Comparison of ENCODE assay signal across 10 cellular contexts in the genomic region with DNA sequence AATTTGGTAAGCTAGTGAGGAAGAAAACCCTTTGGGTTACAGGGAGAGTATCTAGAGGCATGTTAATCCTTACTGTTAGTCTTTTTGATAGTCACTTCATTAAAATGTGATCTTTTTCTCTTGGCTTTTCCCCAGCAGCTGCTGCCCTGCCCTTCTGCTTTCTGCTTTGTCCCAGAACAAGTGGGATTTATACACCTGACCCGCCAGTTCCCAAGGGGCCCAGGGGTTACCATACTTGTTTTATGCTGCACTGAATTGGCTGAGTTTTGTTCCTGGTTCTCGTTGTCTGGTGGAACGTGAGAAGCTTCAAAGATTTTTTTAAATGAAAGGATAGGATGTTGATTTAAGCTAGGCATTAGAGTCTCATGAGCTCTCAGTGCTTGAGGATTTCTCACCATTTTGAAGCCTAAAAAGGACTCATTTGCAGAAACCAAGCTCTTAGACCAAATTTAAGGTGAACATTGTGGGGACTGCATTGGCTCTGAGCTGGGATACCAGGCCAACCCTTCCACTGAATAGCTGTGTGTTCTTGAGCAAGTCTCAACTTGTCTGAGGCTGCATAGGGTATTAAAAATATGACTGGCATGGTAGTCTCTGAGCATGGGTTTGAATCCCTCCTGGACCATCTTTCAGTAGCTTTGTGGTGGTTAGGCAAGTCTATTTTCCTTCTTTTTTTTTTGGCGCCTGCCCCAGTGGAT. TPM values are rescaled to one million over a fixed set of nuclear protein-coding genes. Genes with fewer than 3 reads are reported as not detected.
A peak's percentile ranks its signal among the peaks of the same experiment; 100 is the strongest.
DNase-seq lines count a peak whose midpoint lies in the region; ATAC-seq and TF ChIP-seq lines count a peak whose summit lies in the region.
"Had no signal": no experiment of that assay in that cellular context is flagged by ENCODE, and none has a peak within 500 bp of the region (broad histone marks: within the 10 kb centered on the region; RNA-seq: fewer than 3 reads in every experiment).

No MANE protein-coding gene starts in this region.

- peak; percentile 19 for DNase-seq in NCI-H2107 treated with DMSO at 0.1 percent for 48 hours (lab: John Stamatoyannopoulos, UW; ENCODE audit: unreplicated experiment)
- DNase-seq in NCI-H2107 (lab: John Stamatoyannopoulos, UW) = no peak
- DNase-seq in sciatic nerve (ENCODE audit: low spot score) = no peak
- no peak for DNase-seq in Kasumi-1 (lab: John Stamatoyannopoulos, UW)
- no peak for DNase-seq in hippocampal formation (lab: John Stamatoyannopoulos, UW)
- DNase-seq in HUDEP-2 (lab: John Stamatoyannopoulos, UW; ENCODE audit: unreplicated experiment in 76 of 76) = no peak
- DNase-seq: ACHN had no signal

- peak overlapping the region; percentile 93 for H3K4me2 ChIP-seq in Loucy (ENCODE audit: low read depth, low read length, poor library complexity, severe bottlenecking)

- TF ChIP-seq CTCF in Loucy (conservative IDR thresholded peaks at IDR 0.05; ENCODE audit: low read length) = no peak

- H3K79me2 ChIP-seq in Loucy (ENCODE audit: insufficient read depth, low read length) = peaks cover 86% of the 10 kb centered on the region

- H3K4me1 ChIP-seq in Loucy (ENCODE audit: insufficient read depth, low read length, poor library complexity, severe bottlenecking) (peaks cover 48% of the 10 kb centered on the region), ectodermal cell (ENCODE audit: control insufficient read depth, insufficient read depth, low read length) (peaks cover 6% of the 10 kb centered on the region)

- no peaks in the 10 kb centered on the region for H3F3A ChIP-seq in Loucy (ENCODE audit: low read depth)

- no peak overlapping the region for H2AFZ ChIP-seq in Loucy (ENCODE audit: low read length)

- H3K9ac ChIP-seq in Loucy (ENCODE audit: low read depth, low read length, poor library complexity, severe bottlenecking) = peak overlapping the region; percentile 55

- H3K4me3 ChIP-seq in Loucy (ENCODE audit: low read length, poor library complexity, severe bottlenecking) (no peak overlapping the region), ectodermal cell (ENCODE audit: insufficient read depth, low read depth, low read length) (no peak overlapping the region)

- intact Hi-C loops in sciatic nerve (cut with DNase I) = no loop called here

- H3K9me2 ChIP-seq in Loucy (replicated peaks; ENCODE audit: low read depth, low read length) = no peaks in the 10 kb centered on the region

- WGBS in ectodermal cell, 2 experiments = 74 to 78% methylated on average over 3 to 4 of the region's 4 CpGs

- no peaks in the 10 kb centered on the region for H3K27me3 ChIP-seq in Loucy (ENCODE audit: insufficient read depth, low read length, poor library complexity, severe bottlenecking)
- no peaks in the 10 kb centered on the region for H3K27me3 ChIP-seq in ectodermal cell (ENCODE audit: control insufficient read depth, insufficient read depth, low read length, poor library complexity, severe bottlenecking)

- no peaks in the 10 kb centered on the region for H3K36me3 ChIP-seq in Loucy (ENCODE audit: insufficient read depth, low read length)
- H3K36me3 ChIP-seq in ectodermal cell (ENCODE audit: control insufficient read depth, insufficient read depth, low read length) = no peaks in the 10 kb centered on the region

- peaks cover 9% of the 10 kb centered on the region for H4K20me1 ChIP-seq in Loucy (ENCODE audit: insufficient read depth, low read length, poor library complexity, severe bottlenecking)

- peak; percentile 37 for ATAC-seq in sciatic nerve

- H3K9me3 ChIP-seq in Loucy (ENCODE audit: insufficient read depth, low read depth, low read length) (no peaks in the 10 kb centered on the region), ectodermal cell (ENCODE audit: control insufficient read depth, low read length) (no peaks in the 10 kb centered on the region)

- H3K27ac ChIP-seq in ectodermal cell (ENCODE audit: insufficient read depth, low read depth, low read length, poor library complexity, severe bottlenecking) = peak overlapping the region; percentile 31
- H3K27ac ChIP-seq: VCaP had no signal

RNA-seq across cellular contexts. Expression of a gene that starts 6.6 kb away (rescaled TPM):
- 40.7 TPM for polyA plus RNA-seq in ectodermal cell (2013, experiment 1 of 4)
- 46.7 TPM for polyA plus RNA-seq in ectodermal cell (2013, experiment 2 of 4)
- polyA plus RNA-seq in ectodermal cell (2013, experiment 3 of 4) = 27.9 TPM
- 29.6 TPM for polyA plus RNA-seq in ectodermal cell (2013, experiment 4 of 4)
- 64.2 TPM for total RNA-seq in sciatic nerve

RNA-seq across cellular contexts. Expression of a gene that starts 58.7 kb away (rescaled TPM):
- 33.4 TPM for polyA plus RNA-seq in ectodermal cell (2013, experiment 1 of 4)
- polyA plus RNA-seq in ectodermal cell (2013, experiment 2 of 4) = 40.3 TPM
- 25.1 TPM for polyA plus RNA-seq in ectodermal cell (2013, experiment 3 of 4)
- 26.3 TPM for polyA plus RNA-seq in ectodermal cell (2013, experiment 4 of 4)
- 33.8 TPM for total RNA-seq in sciatic nerve
